In genomic region chr1:166814611-166815010, GRCh38 we compare ENCODE assay signal across 1 cellular context.
TF ChIP-seq lines count a peak whose summit lies in the region.

No MANE protein-coding gene starts in this region.

TF ChIP-seq in IMR-90, 13 proteins besides CTCF, POLR2A, EP300 and RAD21:
- TF ChIP-seq MAZ (IDR thresholded peaks at IDR 0.05; ENCODE audit: borderline replicate concordance, low read depth, low read length) (no peak), BHLHE40 (IDR thresholded peaks at IDR 0.05; ENCODE audit: low read depth, low read length) (no peak), CHD1 (IDR thresholded peaks at IDR 0.05; ENCODE audit: low read depth, low read length) (no peak), CEBPB (IDR thresholded peaks at IDR 0.05; ENCODE audit: low read depth, low read length) (no peak), USF2 (IDR thresholded peaks at IDR 0.05; ENCODE audit: low read depth, low read length) (no peak), MAFK (IDR thresholded peaks at IDR 0.05; ENCODE audit: low read depth, low read length) (no peak), NFE2L2 (IDR thresholded peaks at IDR 0.05; ENCODE audit: low read depth, low read length) (no peak), RCOR1 (IDR thresholded peaks at IDR 0.05; ENCODE audit: insufficient replicate concordance, low read length) (no peak), MXI1 (IDR thresholded peaks at IDR 0.05; ENCODE audit: borderline replicate concordance, low read depth, low read length) (no peak), FOS (IDR thresholded peaks at IDR 0.05; ENCODE audit: low read depth, low read length) (no peak), ELK1 (IDR thresholded peaks at IDR 0.05; ENCODE audit: borderline replicate concordance, low read depth, low read length) (no peak), SMC3 (IDR thresholded peaks at IDR 0.05; ENCODE audit: low read depth, low read length) (no peak), RFX5 (IDR thresholded peaks at IDR 0.05; ENCODE audit: low read depth, low read length) (no peak)
